ENCODE assay signal across 9 cellular contexts in the genomic region with DNA sequence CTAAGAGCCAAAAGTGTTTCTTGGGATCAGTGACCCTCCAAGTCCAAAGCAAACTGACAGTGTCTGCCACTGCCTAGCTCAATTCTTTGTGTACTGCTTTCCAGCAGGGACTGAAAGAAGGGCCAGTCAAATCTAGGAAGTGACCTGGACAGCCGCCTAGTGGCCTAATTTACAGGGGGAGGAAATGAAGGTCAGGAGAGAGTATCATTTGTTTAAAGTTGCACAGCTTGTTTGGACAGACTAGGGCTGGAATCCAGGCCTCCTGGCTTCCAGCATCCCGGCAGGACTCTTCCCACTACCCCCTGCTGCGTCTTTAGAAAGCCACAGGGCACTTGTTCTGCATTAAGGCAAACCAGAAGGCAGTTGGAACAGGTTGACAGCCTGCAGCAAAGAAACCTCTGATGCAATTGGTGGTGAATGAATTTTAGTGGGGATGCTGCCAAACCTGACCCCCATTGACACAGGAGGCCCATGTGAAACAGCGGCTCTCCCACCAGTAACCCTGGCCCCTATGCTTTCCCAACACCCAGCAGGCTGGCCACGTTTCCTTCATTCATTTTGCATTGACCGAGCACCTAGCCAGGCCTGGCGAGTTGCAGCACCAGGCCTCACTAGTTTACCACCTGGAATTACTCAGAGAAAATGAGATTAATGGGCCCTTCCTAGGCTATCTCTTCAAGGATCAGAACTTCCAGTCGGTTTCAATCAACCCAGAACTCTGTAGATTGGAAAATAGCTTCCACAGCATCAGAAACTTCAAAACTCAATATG. TPM values are rescaled to one million over a fixed set of nuclear protein-coding genes. Genes with fewer than 3 reads are reported as not detected.
A peak's percentile ranks its signal among the peaks of the same experiment; 100 is the strongest.
DNase-seq lines count a peak whose midpoint lies in the region; ATAC-seq and TF ChIP-seq lines count a peak whose summit lies in the region.
"Had no signal": no experiment of that assay in that cellular context is flagged by ENCODE, and none has a peak within 500 bp of the region (broad histone marks: within the 10 kb centered on the region; RNA-seq: fewer than 3 reads in every experiment).

No MANE protein-coding gene starts in this region.

- peak; percentile 30 to 69 (median 58) for TF ChIP-seq CTCF in adrenal gland (IDR thresholded peaks at IDR 0.05)

- H3K27ac ChIP-seq in adrenal gland (peak overlapping the region in 3 of 5 donors; percentile 24 to 76 (median 65)), right cardiac atrium (ENCODE audit: low read length) (no peak overlapping the region)
- H3K27ac ChIP-seq: SK-N-MC had no signal

- 49 to 57% (median 53%) methylated on average over 6 to 8 of the region's 8 CpGs for WGBS in adrenal gland, 4 donors
- 62% methylated on average over 8 of the region's 8 CpGs for WGBS in right cardiac atrium

- ATAC-seq in right cardiac atrium, result peak; percentile 72 to 73

- H3K4me1 ChIP-seq in adrenal gland (replicated peaks in 1 of 2) (peaks cover 5 to 28% of the 10 kb centered on the region in 2 donors), right cardiac atrium (ENCODE audit: control insufficient read depth, insufficient read depth, low read length) (peaks cover 16% of the 10 kb centered on the region)

- H3K4me3 ChIP-seq in adrenal gland (no peak overlapping the region), right cardiac atrium (ENCODE audit: low read length) (no peak overlapping the region)
- H3K4me3 ChIP-seq: SK-N-MC had no signal

- no peak for TF ChIP-seq POLR2A in adrenal gland (IDR thresholded peaks at IDR 0.05)

- no peaks in the 10 kb centered on the region for H3K36me3 ChIP-seq in adrenal gland (replicated peaks in 1 of 2)

- peak; percentile 16 for DNase-seq in HCEC 1CT
- DNase-seq in adrenal gland, result peak; percentile 48 to 84 (median 70)
- DNase-seq in right cardiac atrium, result peak; percentile 53 to 77 (median 73)
- DNase-seq in stromal cell of bone marrow (ENCODE audit: low read depth), result peak; percentile 29
- DNase-seq in DMS114 treated with DMSO at 0.1 percent for 48 hours (lab: John Stamatoyannopoulos, UW; ENCODE audit: unreplicated experiment), result no peak
- no peak for DNase-seq in foreskin melanocyte
- no peak for DNase-seq in NCI-H1436 (lab: John Stamatoyannopoulos, UW)
- no peak for DNase-seq in HPDE6-E6E7 (ENCODE audit: extremely low spot score)

- no peaks in the 10 kb centered on the region for H3K9me3 ChIP-seq in adrenal gland (replicated peaks in 1 of 3)
- no peaks in the 10 kb centered on the region for H3K9me3 ChIP-seq in right cardiac atrium (ENCODE audit: control insufficient read depth, low read length)

- H3K27me3 ChIP-seq in adrenal gland (no peaks in the 10 kb centered on the region), right cardiac atrium (ENCODE audit: control insufficient read depth, insufficient read depth) (no peaks in the 10 kb centered on the region)

- intact Hi-C loops in adrenal gland (cut with DNase I), result loop anchor here in 1 of 2 donors (5.0 kb wide), 1 partner anchor 41 kb away; no protein-coding TSS in a partner anchor
- intact Hi-C loops in right cardiac atrium (cut with DNase I), result no loop called here

RNA-seq across cellular contexts. Expression of gene GALNT16, which starts 28.2 kb away (rescaled TPM):
- total RNA-seq in adrenal gland (10 to 100 TPM; 10.9 to 38.1 (median 23.4) TPM), right cardiac atrium (10 to 100 TPM; 24.3 to 50.9 (median 34.0) TPM)
- polyA plus RNA-seq in adrenal gland (10 to 100 TPM in 1 of 3 donors, 1 to 10 TPM in 2; 7.7 to 16.3 (median 8.4) TPM), right cardiac atrium (33.2 TPM)

Comparison
In these comparisons a context has a peak if more than half of its experiments do, and no peak if none do; other contexts are left out.
1. DNase-seq: peak in HCEC 1CT (single experiment), adrenal gland (7 of 7), right cardiac atrium (3 of 3) and stromal cell of bone marrow (single experiment); none in DMS114 treated with DMSO at 0.1 percent for 48 hours (single experiment), foreskin melanocyte (single experiment), NCI-H1436 (single experiment) and HPDE6-E6E7 (single experiment).